In genomic region chr6:33684428-33684896, GRCh38 we compare ENCODE assay signal across 21 cellular contexts. TPM values are rescaled to one million over a fixed set of nuclear protein-coding genes. Genes with fewer than 3 reads are reported as not detected.
DNase-seq lines count a peak whose midpoint lies in the region; ATAC-seq and TF ChIP-seq lines count a peak whose summit lies in the region.
"Had no signal": no experiment of that assay in that cellular context is flagged by ENCODE, and none has a peak within 500 bp of the region (broad histone marks: within the 10 kb centered on the region; RNA-seq: fewer than 3 reads in every experiment).

No MANE protein-coding gene starts in this region.

- ATAC-seq in left ventricle myocardium superior (no peak), Right ventricle myocardium superior (ENCODE audit: poor library complexity) (no peak), GM21423 (IDR thresholded peaks at IDR 0.05; ENCODE audit: unreplicated experiment) (no peak)
- ATAC-seq in activated T-helper 17 cell treated with anti-CD3 and anti-CD28 coated beads, Interleukin-2, amount 50 U/mL, for 72 hours (replicated peaks): no peak
- no peak for ATAC-seq in stimulated activated effector memory CD8-positive, alpha-beta T cell treated with anti-CD3 and anti-CD28 coated beads, Interleukin-12 subunit alpha, Interleukin-12 subunit beta, amount 100 ng/mL, for 72 hours
- ATAC-seq: PC-3 had no signal

- peak; percentile 10 for DNase-seq in left ventricle myocardium superior
- no peak for DNase-seq in Right ventricle myocardium superior
- DNase-seq in RWPE1 (ENCODE audit: low spot score): no peak
- no peak for DNase-seq in stimulated activated effector memory CD8-positive, alpha-beta T cell treated with anti-CD3 and anti-CD28 coated beads, Interleukin-12 subunit alpha, Interleukin-12 subunit beta, amount 100 ng/mL, for 72 hours (ENCODE audit: low spot score in 2 of 2)
- DNase-seq in endodermal cell: no peak
- DNase-seq in NCI-H2029 treated with DMSO at 0.1 percent for 48 hours (lab: John Stamatoyannopoulos, UW): no peak
- DNase-seq: CD8-positive, alpha-beta memory T cell; DMS153; DND-41; KG1; MG63; NCI-H2029; NCI-H446 treated with DMSO at 0.1 percent for 48 hours; NCI-H526; NCI-H82; NK-92 treated with Interleukin-12 subunit alpha and Interleukin-12 subunit beta, amount 100 ng/mL, for 24 hours; PC-3; SHP77 treated with DMSO at 0.1 percent for 48 hours had no signal

- no peaks in the 10 kb centered on the region for H3K9me3 ChIP-seq in endodermal cell (ENCODE audit: control insufficient read depth, low read length)
- H3K9me3 ChIP-seq: MG63 had no signal

- H3K4me1 Mint-ChIP-seq in activated T-helper 17 cell treated with anti-CD3 and anti-CD28 coated beads, Interleukin-2, amount 50 U/mL, for 72 hours: peaks cover 9% of the 10 kb centered on the region
- H3K4me1 Mint-ChIP-seq in stimulated activated effector memory CD8-positive, alpha-beta T cell treated with anti-CD3 and anti-CD28 coated beads, Interleukin-12 subunit alpha, Interleukin-12 subunit beta, amount 100 ng/mL, for 72 hours: peaks cover 34% of the 10 kb centered on the region
- no peaks in the 10 kb centered on the region for H3K4me1 Mint-ChIP-seq in endodermal cell
- H3K4me1 Mint-ChIP-seq: CD14-positive monocyte had no signal

- intact Hi-C loops in left ventricle myocardium superior (cut with micrococcal nuclease): no loop called here
- intact Hi-C loops in Right ventricle myocardium superior (cut with DNase I): no loop called here

- TF ChIP-seq CTCF in RWPE1 (conservative IDR thresholded peaks at IDR 0.05; ENCODE audit: low read depth): no peak
- TF ChIP-seq CTCF in endodermal cell (conservative IDR thresholded peaks at IDR 0.05): no peak

- H3K9me3 Mint-ChIP-seq in activated T-helper 17 cell treated with anti-CD3 and anti-CD28 coated beads, Interleukin-2, amount 50 U/mL, for 72 hours: no peaks in the 10 kb centered on the region
- H3K9me3 Mint-ChIP-seq in stimulated activated effector memory CD8-positive, alpha-beta T cell treated with anti-CD3 and anti-CD28 coated beads, Interleukin-12 subunit alpha, Interleukin-12 subunit beta, amount 100 ng/mL, for 72 hours: no peaks in the 10 kb centered on the region
- H3K9me3 Mint-ChIP-seq in endodermal cell: no peaks in the 10 kb centered on the region

- no peaks in the 10 kb centered on the region for H3K27me3 ChIP-seq in endodermal cell (ENCODE audit: control insufficient read depth, insufficient read depth, low read length, poor library complexity, severe bottlenecking)
- H3K27me3 ChIP-seq: MG63 had no signal

- no peak overlapping the region for H3K4me3 ChIP-seq in endodermal cell (ENCODE audit: low read length)
- H3K4me3 ChIP-seq: MG63 had no signal

- H3K27ac Mint-ChIP-seq in activated T-helper 17 cell treated with anti-CD3 and anti-CD28 coated beads, Interleukin-2, amount 50 U/mL, for 72 hours: peak overlapping the region; percentile 88
- peak overlapping the region; percentile 91 for H3K27ac Mint-ChIP-seq in stimulated activated effector memory CD8-positive, alpha-beta T cell treated with anti-CD3 and anti-CD28 coated beads, Interleukin-12 subunit alpha, Interleukin-12 subunit beta, amount 100 ng/mL, for 72 hours
- H3K27ac Mint-ChIP-seq in endodermal cell: no peak overlapping the region

- H3K27ac ChIP-seq in RWPE1 (peak overlapping the region; percentile 96), endodermal cell (ENCODE audit: low read depth, low read length) (no peak overlapping the region)

- no peaks in the 10 kb centered on the region for H3K27me3 Mint-ChIP-seq in activated T-helper 17 cell treated with anti-CD3 and anti-CD28 coated beads, Interleukin-2, amount 50 U/mL, for 72 hours
- no peaks in the 10 kb centered on the region for H3K27me3 Mint-ChIP-seq in endodermal cell (ENCODE audit: insufficient read depth)

- 92 to 95% methylated on average over 7 to 16 of the region's 16 CpGs for WGBS in endodermal cell (ENCODE audit: insufficient coverage in 1 of 2, insufficient read length in 1 of 2), 2 experiments

- no peaks in the 10 kb centered on the region for H3K4me1 ChIP-seq in endodermal cell (ENCODE audit: control insufficient read depth, insufficient read depth, low read length)

- no peak overlapping the region for H3K4me3 Mint-ChIP-seq in activated T-helper 17 cell treated with anti-CD3 and anti-CD28 coated beads, Interleukin-2, amount 50 U/mL, for 72 hours
- no peak overlapping the region for H3K4me3 Mint-ChIP-seq in stimulated activated effector memory CD8-positive, alpha-beta T cell treated with anti-CD3 and anti-CD28 coated beads, Interleukin-12 subunit alpha, Interleukin-12 subunit beta, amount 100 ng/mL, for 72 hours
- no peak overlapping the region for H3K4me3 Mint-ChIP-seq in endodermal cell
- H3K4me3 Mint-ChIP-seq: CD14-positive monocyte had no signal

- H3K36me3 ChIP-seq in endodermal cell (ENCODE audit: control insufficient read depth, insufficient read depth, low read length): no peaks in the 10 kb centered on the region
- H3K36me3 ChIP-seq: MG63 had no signal

- POLR2A ChIA-PET in RWPE1 (lab: Yijun Ruan, JAX; ENCODE audit: low non-redundant PET): no interaction called here

- CTCF ChIA-PET in RWPE1 (lab: Yijun Ruan, JAX): interaction anchor here (0.6 to 0.7 kb wide), 2 partner anchors 11 to 245 kb away, joined by 3 to 4 read pairs; no protein-coding TSS in a partner anchor

- peaks cover 95% of the 10 kb centered on the region for H3K36me3 Mint-ChIP-seq in activated T-helper 17 cell treated with anti-CD3 and anti-CD28 coated beads, Interleukin-2, amount 50 U/mL, for 72 hours (ENCODE audit: low read depth)
- peaks cover 94% of the 10 kb centered on the region for H3K36me3 Mint-ChIP-seq in stimulated activated effector memory CD8-positive, alpha-beta T cell treated with anti-CD3 and anti-CD28 coated beads, Interleukin-12 subunit alpha, Interleukin-12 subunit beta, amount 100 ng/mL, for 72 hours
- peaks cover 57% of the 10 kb centered on the region for H3K36me3 Mint-ChIP-seq in endodermal cell (ENCODE audit: low read depth)

- no peak overlapping the region for H3K9ac ChIP-seq in endodermal cell (ENCODE audit: extremely low read depth, low read length, poor library complexity, severe bottlenecking)

RNA-seq across cellular contexts. Expression of gene UQCC2, which starts 27.0 kb away (rescaled TPM):
- total RNA-seq in left ventricle myocardium superior (190 TPM), Right ventricle myocardium superior (208 TPM), endodermal cell (100 to 1,000 TPM; 120 to 174 TPM)
- 100 to 1,000 TPM in 1 of 2 donors, 10 to 100 TPM in 1; 65.5 to 112 TPM for total RNA-seq in activated T-helper 17 cell treated with anti-CD3 and anti-CD28 coated beads, Interleukin-2, amount 50 U/mL, for 72 hours
- polyA plus RNA-seq in endodermal cell (2013, experiment 1 of 2): 170 TPM
- polyA plus RNA-seq in endodermal cell (2013, experiment 2 of 2): 163 TPM
